ENCODE assay signal across 10 cellular contexts in genomic region chrX:24147165-24147564, GRCh38. TPM values are rescaled to one million over a fixed set of nuclear protein-coding genes. Genes with fewer than 3 reads are reported as not detected.
A peak's percentile ranks its signal among the peaks of the same experiment; 100 is the strongest.
DNase-seq lines count a peak whose midpoint lies in the region; ATAC-seq, FAIRE-seq and TF ChIP-seq lines count a peak whose summit lies in the region.
"Had no signal": no experiment of that assay in that cellular context is flagged by ENCODE, and none has a peak within 500 bp of the region (broad histone marks: within the 10 kb centered on the region; RNA-seq: fewer than 3 reads in every experiment).

No MANE protein-coding gene starts in this region.

- FAIRE-seq in GM12892 (lab: Jason Lieb, UNC): peak; percentile 46
- FAIRE-seq in endothelial cell of umbilical vein (lab: Jason Lieb, UNC): no peak

- H3K27ac ChIP-seq in Panc1 (ENCODE audit: low read length) (peak overlapping the region; percentile 92), endothelial cell of umbilical vein (ENCODE audit: insufficient read depth, low read depth, low read length) (peak overlapping the region; percentile 9), skeletal muscle tissue (ENCODE audit: low read depth, low read length) (peak overlapping the region; percentile 96)

- TF ChIP-seq CTCF in Panc1 (IDR thresholded peaks at IDR 0.05): no peak
- no peak for TF ChIP-seq CTCF in endothelial cell of umbilical vein (IDR thresholded peaks at IDR 0.05; ENCODE audit: extremely low read depth in 1 of 2, insufficient read depth in 1 of 2, low read depth in 1 of 2, low read length in 2 of 2)

- H3K4me3 ChIP-seq in Panc1 (ENCODE audit: low read depth in 2 of 2, low read length in 2 of 2): no peak overlapping the region; a peak in 1 of 4 replicates
- no peak overlapping the region for H3K4me3 ChIP-seq in endothelial cell of umbilical vein (replicated peaks in 1 of 3; ENCODE audit: insufficient read depth in 1 of 3, low read depth in 1 of 3, low read length in 3 of 3)
- H3K4me3 ChIP-seq in skeletal muscle tissue (ENCODE audit: low read length in 3 of 3): no peak overlapping the region

- dilution Hi-C loops in endothelial cell of umbilical vein (cut with MboI; ENCODE audit: extremely low pct_ligation_motif_present, low sequenced_read_pairs): no loop called here

- H3K27me3 ChIP-seq in Panc1 (ENCODE audit: control insufficient read depth, insufficient read depth, low read length) (no peaks in the 10 kb centered on the region), endothelial cell of umbilical vein (ENCODE audit: control insufficient read depth in 2 of 2, insufficient read depth in 2 of 2, low read length in 2 of 2) (no peaks in the 10 kb centered on the region), skeletal muscle tissue (ENCODE audit: control insufficient read depth in 3 of 3, insufficient read depth in 3 of 3, low read length in 3 of 3) (no peaks in the 10 kb centered on the region)
- H3K27me3 ChIP-seq: neutrophil had no signal

- TF ChIP-seq POLR2A in GM12892 (IDR thresholded peaks at IDR 0.05; ENCODE audit: low read depth, low read length) (no peak), endothelial cell of umbilical vein (IDR thresholded peaks at IDR 0.05; ENCODE audit: low read depth, low read length) (no peak)

- peaks cover 18% of the 10 kb centered on the region for H3K79me2 ChIP-seq in endothelial cell of umbilical vein (ENCODE audit: control insufficient read depth, insufficient read depth, low read length)

- intact Hi-C loops in Panc1 (cut with micrococcal nuclease; ENCODE audit: unreplicated experiment): no loop called here
- intact Hi-C loops in endothelial cell of umbilical vein (cut with micrococcal nuclease): loop anchor here (2.0 kb wide), 1 partner anchor 64 kb away; no protein-coding TSS in a partner anchor

- H3K36me3 ChIP-seq in Panc1 (ENCODE audit: control insufficient read depth, insufficient read depth, low read length): no peaks in the 10 kb centered on the region; the same call in 1 of the 2 replicates
- no peaks in the 10 kb centered on the region for H3K36me3 ChIP-seq in endothelial cell of umbilical vein (ENCODE audit: control insufficient read depth in 2 of 2, extremely low read depth in 1 of 2, insufficient read depth in 2 of 2, low read length in 2 of 2)
- no peaks in the 10 kb centered on the region for H3K36me3 ChIP-seq in skeletal muscle tissue (ENCODE audit: control insufficient read depth in 3 of 3, insufficient read depth in 3 of 3, low read length in 3 of 3)
- H3K36me3 ChIP-seq: neutrophil had no signal

- H3K4me1 ChIP-seq in Panc1 (ENCODE audit: control insufficient read depth, insufficient read depth, low read length): peaks cover 19% of the 10 kb centered on the region; the same call in 1 of the 2 replicates
- peaks cover 32% of the 10 kb centered on the region for H3K4me1 ChIP-seq in endothelial cell of umbilical vein (ENCODE audit: control insufficient read depth, extremely low read depth, insufficient read depth, low read length)
- H3K4me1 ChIP-seq in skeletal muscle tissue (ENCODE audit: control insufficient read depth in 3 of 3, insufficient read depth in 3 of 3, low read length in 3 of 3): peaks cover 4 to 24% (median 9%) of the 10 kb centered on the region in 3 donors

- POLR2A ChIA-PET in Panc1 (lab: Charles Lee) (no interaction called here), endothelial cell of umbilical vein (lab: Charles Lee) (no interaction called here)

- H2AFZ ChIP-seq in endothelial cell of umbilical vein (ENCODE audit: low read depth, low read length): no peak overlapping the region

- BruUV-seq in Panc1 (replicated peaks; lab: Mats Ljungman, UMichigan): no TSS peak
- BruUV-seq in endothelial cell of umbilical vein (replicated peaks; lab: Mats Ljungman, UMichigan): no TSS peak

- CTCF ChIA-PET in Panc1 (lab: Charles Lee): no interaction called here
- CTCF ChIA-PET in endothelial cell of umbilical vein (lab: Charles Lee): no interaction called here

- in situ Hi-C loops in Panc1 (cut with HindIII; ENCODE audit: low pct_unique_long_range_greater_than_20kb, low sequenced_read_pairs): no loop called here

- DNase-seq in GM12892 (ENCODE audit: insufficient read length) (no peak), Panc1 (ENCODE audit: low read depth, low spot score) (no peak), endothelial cell of umbilical vein (ENCODE audit: low read depth, low spot score) (no peak), NK-92 (lab: John Stamatoyannopoulos, UW; ENCODE audit: unreplicated experiment) (no peak)
- DNase-seq in effector CD8-positive, alpha-beta T cell (lab: John Stamatoyannopoulos, UW): no peak
- DNase-seq: NCI-H187 had no signal

- H3K9ac ChIP-seq in endothelial cell of umbilical vein (replicated peaks; ENCODE audit: extremely low read depth, insufficient read depth, low read length) (no peak overlapping the region), skeletal muscle tissue (ENCODE audit: low read depth in 1 of 3, low read length in 3 of 3) (no peak overlapping the region)

- no peaks in the 10 kb centered on the region for H3K9me1 ChIP-seq in endothelial cell of umbilical vein (replicated peaks; ENCODE audit: control insufficient read depth, extremely low read depth, insufficient read depth, low read length)

- H3K9me3 ChIP-seq in Panc1 (ENCODE audit: control insufficient read depth, insufficient read depth, low read depth, low read length) (no peaks in the 10 kb centered on the region), endothelial cell of umbilical vein (replicated peaks; ENCODE audit: control insufficient read depth, insufficient read depth, low read length) (no peaks in the 10 kb centered on the region), skeletal muscle tissue (ENCODE audit: control insufficient read depth in 3 of 3, low read length in 3 of 3) (no peaks in the 10 kb centered on the region)
- H3K9me3 ChIP-seq: neutrophil had no signal

- peak overlapping the region; percentile 91 for H3K4me2 ChIP-seq in endothelial cell of umbilical vein (ENCODE audit: insufficient read depth, low read length)

- no peak for ATAC-seq in Panc1
- ATAC-seq in HG03565 (IDR thresholded peaks at IDR 0.05; ENCODE audit: unreplicated experiment): no peak
- no peak for ATAC-seq in HG03354 (IDR thresholded peaks at IDR 0.05; ENCODE audit: poor library complexity, severe bottlenecking, unreplicated experiment)

- no peaks in the 10 kb centered on the region for H4K20me1 ChIP-seq in endothelial cell of umbilical vein (replicated peaks; ENCODE audit: control insufficient read depth, extremely low read depth, insufficient read depth, low read length)

TF ChIP-seq in endothelial cell of umbilical vein, 7 proteins besides CTCF, POLR2A, EP300 and RAD21:
- TF ChIP-seq JUN (IDR thresholded peaks at IDR 0.05; ENCODE audit: borderline replicate concordance, insufficient read depth, insufficient read length, low read depth): no peak

RNA-seq across cellular contexts. Expression of gene ZFX, which starts 2.4 kb away (rescaled TPM):
- 19.5 TPM for polyA plus RNA-seq in GM12892 (2012; ENCODE audit: missing spikeins)
- 38.7 TPM for total RNA-seq in Panc1 (2021; ENCODE audit: unreplicated experiment)
- polyA plus RNA-seq in Panc1 (2012; ENCODE audit: insufficient read length): 8.8 TPM
- 32.1 and 34.1 TPM in 2 replicates for total RNA-seq in endothelial cell of umbilical vein
- polyA plus RNA-seq in endothelial cell of umbilical vein: 6.0 and 11.4 TPM in 2 replicates
- 9.0 and 9.6 TPM in 2 replicates for polyA plus RNA-seq in endothelial cell of umbilical vein (2011; cell fraction: cytosol; rRNA removed)
- 28.2 and 30.6 TPM in 2 replicates for polyA plus RNA-seq in endothelial cell of umbilical vein (2011; cell fraction: nucleus; rRNA removed)
- 14.8 TPM in 2 replicates for polyA plus RNA-seq in endothelial cell of umbilical vein (2012)
- 53.9 and 59.0 TPM in 2 replicates for polyA minus RNA-seq in endothelial cell of umbilical vein
- polyA minus RNA-seq in endothelial cell of umbilical vein (2011; cell fraction: cytosol; rRNA and poly(A)+ RNA removed): 63.0 TPM
- 60.4 and 61.5 TPM in 2 replicates for polyA minus RNA-seq in endothelial cell of umbilical vein (2011; cell fraction: nucleus; rRNA and poly(A)+ RNA removed)
- 29.7 TPM for total RNA-seq in skeletal muscle tissue

Comparison
In these comparisons a context has a peak if more than half of its experiments do, and no peak if none do; other contexts are left out.
1. H3K27ac ChIP-seq: peak in every context shown above with its lines; median percentile 96 in skeletal muscle tissue; 92 in Panc1; 9 in endothelial cell of umbilical vein.